ENCODE assay signal across 1 cellular context in genomic region chrY:20042993-20043392, GRCh38.
TF ChIP-seq lines count a peak whose summit lies in the region.

No MANE protein-coding gene starts in this region.

TF ChIP-seq in HepG2, 621 proteins besides CTCF, POLR2A, EP300 and RAD21 (continued from another document):
- TF ChIP-seq FOXP4 (CRISPR knock-in tag; IDR thresholded peaks at IDR 0.05): 0 out of 2 replicates have a peak, but pooled peaks have one; percentile 42
- peak; percentile 66; the same call in 1 of the 2 replicates for TF ChIP-seq FOXK1 (CRISPR knock-in tag; IDR thresholded peaks at IDR 0.05; ENCODE audit: borderline replicate concordance, low read depth)
- TF ChIP-seq SOX5 (CRISPR knock-in tag; IDR thresholded peaks at IDR 0.05; ENCODE audit: borderline replicate concordance): peak; percentile 13; the same call in 1 of the 2 replicates
- TF ChIP-seq SP5 (CRISPR knock-in tag; IDR thresholded peaks at IDR 0.05; ENCODE audit: borderline replicate concordance, low read depth): no peak
- peak; percentile 74 for TF ChIP-seq HNF4A (CRISPR knock-in tag; IDR thresholded peaks at IDR 0.05)
- peak; percentile 20; the same call in 1 of the 2 replicates for TF ChIP-seq ZNF331 (CRISPR knock-in tag; IDR thresholded peaks at IDR 0.05)
- peak; percentile 94 for TF ChIP-seq ZNF281 (CRISPR knock-in tag; IDR thresholded peaks at IDR 0.05; ENCODE audit: borderline replicate concordance)
- TF ChIP-seq HNF4G (IDR thresholded peaks at IDR 0.05; ENCODE audit: borderline replicate concordance, low read depth, low read length): 0 out of 2 replicates have a peak, but pooled peaks have one; percentile 19
- TF ChIP-seq HNF4G (CRISPR knock-in tag; IDR thresholded peaks at IDR 0.05; ENCODE audit: borderline replicate concordance, low read depth): no peak
- no peak for TF ChIP-seq PLSCR1 (CRISPR knock-in tag; IDR thresholded peaks at IDR 0.05; ENCODE audit: borderline replicate concordance)
- TF ChIP-seq SALL1 (CRISPR knock-in tag; IDR thresholded peaks at IDR 0.05): peak; percentile 39
- TF ChIP-seq FOXO1 (CRISPR knock-in tag; IDR thresholded peaks at IDR 0.05): 0 out of 2 replicates have a peak, but pooled peaks have one; percentile 14
- TF ChIP-seq SOX13 (IDR thresholded peaks at IDR 0.05): no peak
- TF ChIP-seq SOX13 (CRISPR knock-in tag; conservative IDR thresholded peaks at IDR 0.05 in 1 of 2, IDR thresholded peaks at IDR 0.05 in 1 of 2): peak in 1 of 2 experiments; percentile 37; a peak in 1 of 4 replicates
- no peak for TF ChIP-seq ZNF253 (CRISPR knock-in tag; IDR thresholded peaks at IDR 0.05; ENCODE audit: borderline replicate concordance)
- peak; percentile 53; the same call in 1 of the 2 replicates for TF ChIP-seq GABPB1 (CRISPR knock-in tag; IDR thresholded peaks at IDR 0.05)
- TF ChIP-seq NFRKB (IDR thresholded peaks at IDR 0.05): no peak
- TF ChIP-seq SP1 (IDR thresholded peaks at IDR 0.05): no peak
- no peak for TF ChIP-seq SP1 (CRISPR knock-in tag; IDR thresholded peaks at IDR 0.05)
- TF ChIP-seq ZMYM4 (CRISPR knock-in tag; IDR thresholded peaks at IDR 0.05): 0 out of 2 replicates have a peak, but pooled peaks have one; percentile 18
- 0 out of 2 replicates have a peak, but pooled peaks have one; percentile 13 for TF ChIP-seq NCOA2 (CRISPR knock-in tag; IDR thresholded peaks at IDR 0.05)
- TF ChIP-seq ETV5 (CRISPR knock-in tag; IDR thresholded peaks at IDR 0.05; ENCODE audit: borderline replicate concordance): peak; percentile 56; the same call in 1 of the 2 replicates
- TF ChIP-seq ISX (CRISPR knock-in tag; conservative IDR thresholded peaks at IDR 0.05): no peak
- TF ChIP-seq HDAC1 (CRISPR knock-in tag; IDR thresholded peaks at IDR 0.05): 0 out of 2 replicates have a peak, but pooled peaks have one; percentile 38
- TF ChIP-seq FOXA3 (CRISPR knock-in tag; IDR thresholded peaks at IDR 0.05): peak; percentile 84
- TF ChIP-seq ZGPAT (CRISPR knock-in tag; IDR thresholded peaks at IDR 0.05): 0 out of 2 replicates have a peak, but pooled peaks have one; percentile 37
- peak; percentile 41; the same call in 1 of the 2 replicates for TF ChIP-seq ELF3 (CRISPR knock-in tag; IDR thresholded peaks at IDR 0.05)
- peak; percentile 66; the same call in 1 of the 2 replicates for TF ChIP-seq KDM6A (CRISPR knock-in tag; IDR thresholded peaks at IDR 0.05; ENCODE audit: low read depth)
- TF ChIP-seq FOXA1 (IDR thresholded peaks at IDR 0.05): no peak
- TF ChIP-seq FOXA1 (CRISPR knock-in tag; IDR thresholded peaks at IDR 0.05): peak; percentile 84
- peak; percentile 49; the same call in 1 of the 2 replicates for TF ChIP-seq RXRB (CRISPR knock-in tag; IDR thresholded peaks at IDR 0.05; ENCODE audit: borderline replicate concordance)
- TF ChIP-seq ARID5B (CRISPR knock-in tag; IDR thresholded peaks at IDR 0.05): peak; percentile 49
- TF ChIP-seq FLYWCH1 (CRISPR knock-in tag; IDR thresholded peaks at IDR 0.05): no peak
- TF ChIP-seq PHF21A (CRISPR knock-in tag; IDR thresholded peaks at IDR 0.05): 0 out of 2 replicates have a peak, but pooled peaks have one; percentile 27
- TF ChIP-seq MED1 (CRISPR knock-in tag; IDR thresholded peaks at IDR 0.05): 0 out of 2 replicates have a peak, but pooled peaks have one; percentile 16
- TF ChIP-seq PITX1 (CRISPR knock-in tag; IDR thresholded peaks at IDR 0.05): no peak
